8 cellular contexts compared by ENCODE assay signal in genomic region chr2:18117592-18117991, GRCh38.
DNase-seq lines count a peak whose midpoint lies in the region; ATAC-seq, FAIRE-seq and TF ChIP-seq lines count a peak whose summit lies in the region.

No MANE protein-coding gene starts in this region.

- DNase-seq in left ventricle myocardium inferior = no peak
- no peak for DNase-seq in Right ventricle myocardium inferior (ENCODE audit: missing footprints)
- DNase-seq in LoVo (ENCODE audit: low spot score) = peak; percentile 19
- DNase-seq in adipocyte (ENCODE audit: low read depth) = peak; percentile 43
- peak; percentile 46 for DNase-seq in lower lobe of right lung
- no peak for DNase-seq in GM12892 (ENCODE audit: insufficient read length)
- DNase-seq in stimulated activated CD4-positive, alpha-beta T cell treated with anti-CD3 and anti-CD28 coated beads, Interleukin-2, amount 100 ng/mL, for 24 hours = no peak

- H3K4me1 ChIP-seq in left ventricle myocardium inferior = no peaks in the 10 kb centered on the region
- no peaks in the 10 kb centered on the region for H3K4me1 ChIP-seq in HEK293 (ENCODE audit: control insufficient read depth, insufficient read depth, low read length)
- H3K4me1 ChIP-seq in adipocyte (ENCODE audit: control insufficient read depth, insufficient read depth, low read length) = peaks cover 20% of the 10 kb centered on the region
- H3K4me1 ChIP-seq in lower lobe of right lung = no peaks in the 10 kb centered on the region

- no peaks in the 10 kb centered on the region for H3K36me3 ChIP-seq in left ventricle myocardium inferior
- no peaks in the 10 kb centered on the region for H3K36me3 ChIP-seq in HEK293 (ENCODE audit: control insufficient read depth in 2 of 2, insufficient read depth in 1 of 2, low read length in 2 of 2)
- no peaks in the 10 kb centered on the region for H3K36me3 ChIP-seq in adipocyte (ENCODE audit: control insufficient read depth, insufficient read depth, low read length, severe bottlenecking)
- no peaks in the 10 kb centered on the region for H3K36me3 ChIP-seq in lower lobe of right lung

- CTCF ChIA-PET in HEK293 (lab: Yijun Ruan, JAX) = interaction anchor here (0.6 to 1.6 kb wide), 15 partner anchors 9 to 424 kb away, joined by 3 to 10 read pairs (median 3); no protein-coding TSS in a partner anchor

- no peak overlapping the region for H3K9ac ChIP-seq in adipocyte (ENCODE audit: low read length)

- TF ChIP-seq CTCF in left ventricle myocardium inferior (IDR thresholded peaks at IDR 0.05; ENCODE audit: borderline replicate concordance) (peak; percentile 51), HEK293 (tag by site-specific recombination; IDR thresholded peaks at IDR 0.05) (no peak), lower lobe of right lung (IDR thresholded peaks at IDR 0.05) (peak; percentile 50)

- intact Hi-C loops in left ventricle myocardium inferior (cut with micrococcal nuclease) = no loop called here
- intact Hi-C loops in Right ventricle myocardium inferior (cut with DNase I) = no loop called here
- intact Hi-C loops in lower lobe of right lung (cut with DNase I) = no loop called here

- no peak overlapping the region for H3K27ac ChIP-seq in left ventricle myocardium inferior (replicated peaks)
- H3K27ac ChIP-seq in HEK293 (ENCODE audit: extremely low read depth, low read depth, low read length) = no peak overlapping the region
- no peak overlapping the region for H3K27ac ChIP-seq in lower lobe of right lung

- TF ChIP-seq POLR2A in GM12892 (IDR thresholded peaks at IDR 0.05; ENCODE audit: low read depth, low read length) = no peak

- no peaks in the 10 kb centered on the region for H3K27me3 ChIP-seq in left ventricle myocardium inferior (ENCODE audit: low read depth)
- peaks cover 34% of the 10 kb centered on the region for H3K27me3 ChIP-seq in adipocyte (replicated peaks; ENCODE audit: control insufficient read depth, insufficient read depth, low read length)
- no peaks in the 10 kb centered on the region for H3K27me3 ChIP-seq in lower lobe of right lung (ENCODE audit: low read depth)

- no peaks in the 10 kb centered on the region for H3K9me3 ChIP-seq in left ventricle myocardium inferior (replicated peaks)
- no peaks in the 10 kb centered on the region for H3K9me3 ChIP-seq in HEK293 (ENCODE audit: control insufficient read depth, insufficient read depth, low read depth, low read length)
- peaks cover 6% of the 10 kb centered on the region for H3K9me3 ChIP-seq in adipocyte (ENCODE audit: control insufficient read depth, low read length)
- no peaks in the 10 kb centered on the region for H3K9me3 ChIP-seq in lower lobe of right lung

- POLR2A ChIA-PET in HEK293 (lab: Yijun Ruan, JAX) = no interaction called here

- no peak overlapping the region for H3K4me3 ChIP-seq in left ventricle myocardium inferior
- no peak overlapping the region for H3K4me3 ChIP-seq in HEK293 (ENCODE audit: low read depth, low read length)
- H3K4me3 ChIP-seq in adipocyte (ENCODE audit: low read length) = no peak overlapping the region
- no peak overlapping the region for H3K4me3 ChIP-seq in lower lobe of right lung

- no peak for ATAC-seq in Right ventricle myocardium inferior
- ATAC-seq in lower lobe of right lung = peak; percentile 77 to 81

- no peak for FAIRE-seq in GM12892 (lab: Jason Lieb, UNC)

TF ChIP-seq in HEK293, 187 proteins besides CTCF, POLR2A, EP300 and RAD21:
- TF ChIP-seq YY1 (tag by site-specific recombination; IDR thresholded peaks at IDR 0.05) = no peak
- TF ChIP-seq ZNF292 (tag by site-specific recombination; IDR thresholded peaks at IDR 0.05; ENCODE audit: borderline replicate concordance, low read depth) = no peak
- 0 out of 2 replicates have a peak, but pooled peaks have one; percentile 62 for TF ChIP-seq ZNF580 (tag by site-specific recombination; IDR thresholded peaks at IDR 0.05)
- no peak for TF ChIP-seq ZNF555 (tag by site-specific recombination; conservative IDR thresholded peaks at IDR 0.05)
- no peak for TF ChIP-seq ZNF121 (tag by site-specific recombination; IDR thresholded peaks at IDR 0.05)
- no peak for TF ChIP-seq ZFP69B (tag by site-specific recombination; IDR thresholded peaks at IDR 0.05)
- peak; percentile 20; the same call in 1 of the 2 replicates for TF ChIP-seq ZNF654 (tag by site-specific recombination; IDR thresholded peaks at IDR 0.05; ENCODE audit: low read depth)

Comparison
In these comparisons a context has a peak if more than half of its experiments do, and no peak if none do; other contexts are left out.
1. DNase-seq: peak in LoVo (single experiment), adipocyte (single experiment) and lower lobe of right lung (single experiment); none in left ventricle myocardium inferior (single experiment), Right ventricle myocardium inferior (single experiment), GM12892 (single experiment) and stimulated activated CD4-positive, alpha-beta T cell treated with anti-CD3 and anti-CD28 coated beads, Interleukin-2, amount 100 ng/mL, for 24 hours (0 of 2).